ENCODE assay signal across 9 cellular contexts in genomic region chr6:157288575-157288974, GRCh38.
"Had no signal": no experiment of that assay in that cellular context is flagged by ENCODE, and none has a peak within 500 bp of the region (broad histone marks: within the 10 kb centered on the region; RNA-seq: fewer than 3 reads in every experiment).

No MANE protein-coding gene starts in this region.

- H3K9me3 ChIP-seq: HAP-1 had no signal

- H2AFZ ChIP-seq: GM23248 had no signal

- DNase-seq: GM23248, GOT3, H7, HFFc6 had no signal

- H3K27me3 Mint-ChIP-seq: IgD-negative memory B cell had no signal

- H3K9ac ChIP-seq: GM23248 had no signal

- H3K9me3 Mint-ChIP-seq: HFFc6, IgD-negative memory B cell had no signal

- H3K27ac ChIP-seq: GM23248, HL-60 had no signal

- H3K27ac Mint-ChIP-seq: HFFc6 had no signal

- H3K4me3 Mint-ChIP-seq: HFFc6, IgD-negative memory B cell had no signal

- H3K4me3 ChIP-seq: GM23248, HAP-1 had no signal

- ATAC-seq: HCT116, HepG2 had no signal
